ENCODE assay signal across 8 cellular contexts in genomic region chr4:1683903-1684755, GRCh38. TPM values are rescaled to one million over a fixed set of nuclear protein-coding genes. Genes with fewer than 3 reads are reported as not detected.
A peak's percentile ranks its signal among the peaks of the same experiment; 100 is the strongest.
DNase-seq lines count a peak whose midpoint lies in the region; ATAC-seq and TF ChIP-seq lines count a peak whose summit lies in the region.

FAM53A (minus strand) TSS chr4:1684313; CDS start chr4:1668741, 15,572 bp downstream.

- H3K9me3 ChIP-seq in ES-I3 (ENCODE audit: control insufficient read depth, insufficient read depth, low read length), result no peaks in the 10 kb centered on the region
- H3K9me3 ChIP-seq in osteoblast (ENCODE audit: low read depth, low read length), result no peaks in the 10 kb centered on the region

- peak within 1 kb of the TSS; percentile 74 for H3K4me3 ChIP-seq in osteoblast (ENCODE audit: insufficient read depth, low read length)

- H2AFZ ChIP-seq in osteoblast (ENCODE audit: low read length), result peak within 1 kb of the TSS; percentile 83

- no peaks in the 10 kb centered on the region for H3K79me2 ChIP-seq in osteoblast (ENCODE audit: insufficient read depth, low read length)

- ATAC-seq in SK-N-SH treated with all-trans-retinoic acid at 6 μM for 48 hours, result peak; percentile 82
- ATAC-seq in activated naive CD4-positive, alpha-beta T cell treated with anti-CD3 and anti-CD28 coated beads, Interleukin-2, amount 50 U/mL, for 72 hours, result peak; percentile 92 to 94

- H4K20me1 ChIP-seq in osteoblast (ENCODE audit: insufficient read depth, low read length), result no peaks in the 10 kb centered on the region

- H3K27ac Mint-ChIP-seq in activated naive CD4-positive, alpha-beta T cell treated with anti-CD3 and anti-CD28 coated beads, Interleukin-2, amount 50 U/mL, for 72 hours, result peak within 1 kb of the TSS; percentile 75 to 95

- no peaks in the 10 kb centered on the region for H3K27me3 ChIP-seq in osteoblast (ENCODE audit: insufficient read depth, low read length)

- peak within 1 kb of the TSS; percentile 75 for H3K9ac ChIP-seq in ES-I3 (ENCODE audit: low read depth, low read length)

- H3K36me3 ChIP-seq in ES-I3 (ENCODE audit: insufficient read depth, low read length) (no peaks in the 10 kb centered on the region), osteoblast (ENCODE audit: insufficient read depth, low read length) (peaks cover 2% of the 10 kb centered on the region)

- DNase-seq in GOT3 (lab: John Stamatoyannopoulos, UW) (peak; percentile 83), M059J (ENCODE audit: low read depth) (peak; percentile 67), glomerular visceral epithelial cell (ENCODE audit: extremely low spot score) (peak; percentile 93), osteoblast (ENCODE audit: insufficient read length, low spot score, missing footprints) (peak; percentile 99)
- peak; percentile 96 to 99 for DNase-seq in activated naive CD4-positive, alpha-beta T cell treated with anti-CD3 and anti-CD28 coated beads, Interleukin-2, amount 50 U/mL, for 72 hours (ENCODE audit: low spot score in 2 of 2)

- H3K27ac ChIP-seq in osteoblast (ENCODE audit: low read depth, low read length) (peak within 1 kb of the TSS; percentile 85), temporal lobe (ENCODE audit: low read depth, low read length) (peak within 1 kb of the TSS; percentile 58)

- H3K9me3 Mint-ChIP-seq in activated naive CD4-positive, alpha-beta T cell treated with anti-CD3 and anti-CD28 coated beads, Interleukin-2, amount 50 U/mL, for 72 hours, result no peaks in the 10 kb centered on the region

- H3K4me2 ChIP-seq in osteoblast (ENCODE audit: insufficient read depth, low read length), result peak within 1 kb of the TSS; percentile 89

- H3K4me1 ChIP-seq in ES-I3 (ENCODE audit: insufficient read depth, low read length), result peaks cover 7% of the 10 kb centered on the region
- peaks cover 8% of the 10 kb centered on the region for H3K4me1 ChIP-seq in osteoblast (ENCODE audit: insufficient read depth, low read length)

- peaks cover 5 to 7% of the 10 kb centered on the region in 2 donors for H3K36me3 Mint-ChIP-seq in activated naive CD4-positive, alpha-beta T cell treated with anti-CD3 and anti-CD28 coated beads, Interleukin-2, amount 50 U/mL, for 72 hours

- TF ChIP-seq CTCF in osteoblast (IDR thresholded peaks at IDR 0.05; ENCODE audit: extremely low read depth, low read depth, low read length), result no peak

TF ChIP-seq in SK-N-SH treated with all-trans-retinoic acid at 6 μM for 48 hours, 23 proteins besides CTCF, POLR2A, EP300 and RAD21:
- TF ChIP-seq OSR1 (CRISPR knock-in tag; IDR thresholded peaks at IDR 0.05) (no peak), POU6F1 (CRISPR knock-in tag; IDR thresholded peaks at IDR 0.05; ENCODE audit: borderline replicate concordance, low read depth) (no peak), ZC3H10 (CRISPR knock-in tag; IDR thresholded peaks at IDR 0.05) (no peak), ZNF70 (CRISPR knock-in tag; IDR thresholded peaks at IDR 0.05) (no peak), ESRRG (CRISPR knock-in tag; IDR thresholded peaks at IDR 0.05) (no peak), PATZ1 (CRISPR knock-in tag; IDR thresholded peaks at IDR 0.05; ENCODE audit: borderline replicate concordance) (no peak), ZFP3 (CRISPR knock-in tag; IDR thresholded peaks at IDR 0.05) (no peak), RARB (CRISPR knock-in tag; IDR thresholded peaks at IDR 0.05) (no peak), ZFP30 (CRISPR knock-in tag; IDR thresholded peaks at IDR 0.05) (no peak)
- TF ChIP-seq, protein P1, sequence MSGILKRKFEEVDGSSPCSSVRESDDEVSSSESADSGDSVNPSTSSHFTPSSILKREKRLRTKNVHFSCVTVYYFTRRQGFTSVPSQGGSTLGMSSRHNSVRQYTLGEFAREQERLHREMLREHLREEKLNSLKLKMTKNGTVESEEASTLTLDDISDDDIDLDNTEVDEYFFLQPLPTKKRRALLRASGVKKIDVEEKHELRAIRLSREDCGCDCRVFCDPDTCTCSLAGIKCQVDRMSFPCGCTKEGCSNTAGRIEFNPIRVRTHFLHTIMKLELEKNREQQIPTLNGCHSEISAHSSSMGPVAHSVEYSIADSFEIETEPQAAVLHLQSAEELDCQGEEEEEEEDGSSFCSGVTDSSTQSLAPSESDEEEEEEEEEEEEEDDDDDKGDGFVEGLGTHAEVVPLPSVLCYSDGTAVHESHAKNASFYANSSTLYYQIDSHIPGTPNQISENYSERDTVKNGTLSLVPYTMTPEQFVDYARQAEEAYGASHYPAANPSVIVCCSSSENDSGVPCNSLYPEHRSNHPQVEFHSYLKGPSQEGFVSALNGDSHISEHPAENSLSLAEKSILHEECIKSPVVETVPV (CRISPR knock-in tag; IDR thresholded peaks at IDR 0.05), result no peak

RNA-seq across cellular contexts. Expression of gene FAM53A, which starts in this region (rescaled TPM):
- total RNA-seq in M059J (2014; rRNA removed; shearing (Covaris generic)), result 7.3 TPM in 1 of 2 replicates, not detected in the other
- total RNA-seq in activated naive CD4-positive, alpha-beta T cell treated with anti-CD3 and anti-CD28 coated beads, Interleukin-2, amount 50 U/mL, for 72 hours, result 1 to 10 TPM; 3.0 to 5.4 TPM
- total RNA-seq in osteoblast (3.8 and 4.3 TPM in 2 replicates), temporal lobe (2.0 TPM)

Comparison
In these comparisons a context has a peak if more than half of its experiments do, and no peak if none do; other contexts are left out.
1. Peak in every context shown above with its lines: DNase-seq, ATAC-seq, H3K4me3 ChIP-seq and H3K27ac ChIP-seq.